Comparison of ENCODE assay signal across 20 cellular contexts in genomic region chr4:8765084-8765483, GRCh38.
DNase-seq lines count a peak whose midpoint lies in the region; ATAC-seq, FAIRE-seq and TF ChIP-seq lines count a peak whose summit lies in the region.
"Had no signal": no experiment of that assay in that cellular context is flagged by ENCODE, and none has a peak within 500 bp of the region (broad histone marks: within the 10 kb centered on the region; RNA-seq: fewer than 3 reads in every experiment).

No MANE protein-coding gene starts in this region.

- no peak overlapping the region for H3K27ac Mint-ChIP-seq in chondrocyte (ENCODE audit: unreplicated experiment)
- H3K27ac Mint-ChIP-seq: CD8-positive, alpha-beta memory T cell had no signal

- TF ChIP-seq CTCF in chondrocyte (IDR thresholded peaks at IDR 0.05) = no peak
- TF ChIP-seq CTCF in spleen (IDR thresholded peaks at IDR 0.05 in 8 of 11, conservative IDR thresholded peaks at IDR 0.05 in 3 of 11) = no peak

- H3K9me3 Mint-ChIP-seq in chondrocyte (ENCODE audit: low read depth) = no peaks in the 10 kb centered on the region

- no peaks in the 10 kb centered on the region for H3K4me1 Mint-ChIP-seq in chondrocyte (ENCODE audit: low read depth)
- H3K4me1 Mint-ChIP-seq: CD8-positive, alpha-beta memory T cell had no signal

- no peak overlapping the region for H3K27ac ChIP-seq in spleen
- H3K27ac ChIP-seq: 22Rv1, BLaER1 had no signal

- H3K36me3 ChIP-seq in spleen = no peaks in the 10 kb centered on the region
- H3K36me3 ChIP-seq: BLaER1 had no signal

- H3K27me3 Mint-ChIP-seq in chondrocyte (ENCODE audit: low read depth) = peaks cover 37% of the 10 kb centered on the region
- H3K27me3 Mint-ChIP-seq: CD8-positive, alpha-beta memory T cell had no signal

- peaks cover 0 to 39% (median 0%) of the 10 kb centered on the region in 7 donors for H3K27me3 ChIP-seq in spleen (replicated peaks in 1 of 7)
- H3K27me3 ChIP-seq: BLaER1 had no signal

- H3K4me3 Mint-ChIP-seq in chondrocyte (ENCODE audit: unreplicated experiment) = no peak overlapping the region
- H3K4me3 Mint-ChIP-seq: CD8-positive, alpha-beta memory T cell had no signal

- FAIRE-seq in HTR-8/SVneo (lab: Jason Lieb, UNC) = no peak
- FAIRE-seq: D721Med, H1, K562 had no signal

- no peaks in the 10 kb centered on the region for H3K4me1 ChIP-seq in spleen

- TF ChIP-seq POLR2A in spleen (IDR thresholded peaks at IDR 0.05) = no peak

- ATAC-seq in GM18867 (IDR thresholded peaks at IDR 0.05; ENCODE audit: unreplicated experiment) = no peak
- ATAC-seq: K562, PC-3 had no signal

- DNase-seq in activated effector memory CD4-positive, alpha-beta T cell treated with anti-CD3 and anti-CD28 coated beads, Interleukin-2, amount 50 U/mL, for 16 hours = peak; percentile 38
- DNase-seq in activated effector memory CD4-positive, alpha-beta T cell treated with Interleukin-2 at 50 U/mL for 16 hours = no peak
- DNase-seq in chondrocyte (ENCODE audit: low spot score) (peak; percentile 66), mesenteric fat pad (ENCODE audit: low spot score) (peak; percentile 72), spleen (peak; percentile 24), HTR-8/SVneo (ENCODE audit: insufficient read length, low spot score) (no peak), iPS-NIHi11 (ENCODE audit: low spot score) (no peak)
- DNase-seq: DMS79, NCI-H1436, NCI-H2029, NCI-H510A, NCI-H774, PC-3 had no signal

- no peak overlapping the region for H3K4me3 ChIP-seq in spleen
- H3K4me3 ChIP-seq: BLaER1, K562 had no signal

- H3K36me3 Mint-ChIP-seq in chondrocyte (ENCODE audit: low read depth) = no peaks in the 10 kb centered on the region
- H3K36me3 Mint-ChIP-seq: CD8-positive, alpha-beta memory T cell had no signal

- H3K9me3 ChIP-seq in spleen = no peaks in the 10 kb centered on the region
- H3K9me3 ChIP-seq: BLaER1 had no signal

- intact Hi-C loops in spleen (cut with DNase I; ENCODE audit: low total_unique reads) = no loop called here

- 81 to 90% (median 84%) methylated on average over 10 to 11 of the region's 11 CpGs for WGBS in spleen, 5 donors

Comparison
In these comparisons a context has a peak if more than half of its experiments do, and no peak if none do; other contexts are left out.
1. DNase-seq: peak in activated effector memory CD4-positive, alpha-beta T cell treated with anti-CD3 and anti-CD28 coated beads, Interleukin-2, amount 50 U/mL, for 16 hours (single experiment), chondrocyte (single experiment), mesenteric fat pad (single experiment) and spleen (single experiment); none in activated effector memory CD4-positive, alpha-beta T cell treated with Interleukin-2 at 50 U/mL for 16 hours (single experiment), HTR-8/SVneo (single experiment) and iPS-NIHi11 (single experiment).